Comparison of ENCODE assay signal across 11 cellular contexts in genomic region chr15:82122754-82123400, GRCh38.
DNase-seq lines count a peak whose midpoint lies in the region; ATAC-seq and TF ChIP-seq lines count a peak whose summit lies in the region.
"Had no signal": no experiment of that assay in that cellular context is flagged by ENCODE, and none has a peak within 500 bp of the region (broad histone marks: within the 10 kb centered on the region; RNA-seq: fewer than 3 reads in every experiment).

No MANE protein-coding gene starts in this region.

- DNase-seq in AG08396 (ENCODE audit: low spot score) = peak; percentile 84
- peak; percentile 95 for DNase-seq in MG63
- DNase-seq in epithelial cell of esophagus (ENCODE audit: low read depth) = peak; percentile 99
- DNase-seq in non-pigmented ciliary epithelial cell (ENCODE audit: low read depth) = peak; percentile 97
- DNase-seq in stimulated activated CD4-positive, alpha-beta T cell treated with anti-CD3 and anti-CD28 coated beads, Interleukin-2, amount 100 ng/mL, for 24 hours = no peak
- no peak for DNase-seq in activated gamma-delta T cell (lab: John Stamatoyannopoulos, UW)
- no peak for DNase-seq in activated effector memory CD4-positive, alpha-beta T cell treated with Interleukin-2 at 50 U/mL for 16 hours
- DNase-seq: activated T-cell treated with anti-CD3 and anti-CD28 coated beads, Interleukin-2, amount 50 U/mL, for 72 hours; CD8-positive, alpha-beta memory T cell; NCI-H510A had no signal

- ATAC-seq in HG02938 (IDR thresholded peaks at IDR 0.05; ENCODE audit: unreplicated experiment) = no peak
- ATAC-seq: activated T-cell treated with anti-CD3 and anti-CD28 coated beads, Interleukin-2, amount 50 U/mL, for 72 hours had no signal

- no peak for TF ChIP-seq CTCF in epithelial cell of esophagus (IDR thresholded peaks at IDR 0.05; ENCODE audit: insufficient read depth, low read depth, low read length, missing control alignments)

- H3K36me3 ChIP-seq in MG63 = peaks cover 9% of the 10 kb centered on the region; the same call in 1 of the 2 replicates

- H3K4me3 ChIP-seq in MG63 (no peak overlapping the region), epithelial cell of esophagus (ENCODE audit: low read length) (no peak overlapping the region)

- no peaks in the 10 kb centered on the region for H3K9me3 ChIP-seq in MG63

- H3K27me3 ChIP-seq in MG63 = no peaks in the 10 kb centered on the region

Comparison
In these comparisons a context has a peak if more than half of its experiments do, and no peak if none do; other contexts are left out.
1. DNase-seq: peak in AG08396 (single experiment), MG63 (single experiment), epithelial cell of esophagus (single experiment) and non-pigmented ciliary epithelial cell (single experiment); none in stimulated activated CD4-positive, alpha-beta T cell treated with anti-CD3 and anti-CD28 coated beads, Interleukin-2, amount 100 ng/mL, for 24 hours (0 of 2), activated gamma-delta T cell (single experiment) and activated effector memory CD4-positive, alpha-beta T cell treated with Interleukin-2 at 50 U/mL for 16 hours (single experiment).